Comparison of ENCODE assay signal across 22 cellular contexts in genomic region chr9:27714388-27714787, GRCh38.
DNase-seq lines count a peak whose midpoint lies in the region; FAIRE-seq and TF ChIP-seq lines count a peak whose summit lies in the region.
"Had no signal": no experiment of that assay in that cellular context is flagged by ENCODE, and none has a peak within 500 bp of the region (broad histone marks: within the 10 kb centered on the region; RNA-seq: fewer than 3 reads in every experiment).

No MANE protein-coding gene starts in this region.

- H3K4me3 ChIP-seq in choroid plexus epithelial cell (ENCODE audit: low read depth, low read length), result no peak overlapping the region
- no peak overlapping the region for H3K4me3 ChIP-seq in small intestine (ENCODE audit: low read depth in 1 of 2, low read length in 2 of 2)
- H3K4me3 ChIP-seq: GM23248, vagina had no signal

- H3K36me3 ChIP-seq in small intestine (ENCODE audit: control insufficient read depth in 2 of 2, insufficient read depth in 2 of 2, low read length in 2 of 2), result no peaks in the 10 kb centered on the region
- H3K36me3 ChIP-seq: vagina had no signal

- no peaks in the 10 kb centered on the region for H3K4me1 ChIP-seq in small intestine (ENCODE audit: control insufficient read depth in 2 of 2, insufficient read depth in 1 of 2, low read depth in 1 of 2, low read length in 1 of 2)
- H3K4me1 ChIP-seq: vagina had no signal

- TF ChIP-seq CTCF in choroid plexus epithelial cell (conservative IDR thresholded peaks at IDR 0.05; ENCODE audit: low read depth, low read length), result peak; percentile 44

- no peak overlapping the region for H3K27ac ChIP-seq in small intestine (ENCODE audit: low read depth in 1 of 2, low read length in 1 of 2)
- H3K27ac ChIP-seq: GM23248, vagina had no signal

- DNase-seq in SHP77 (lab: John Stamatoyannopoulos, UW) (peak; percentile 4 to 10), SHP77 treated with DMSO at 0.1 percent for 48 hours (lab: John Stamatoyannopoulos, UW) (no peak), NCI-H526 treated with DMSO at 0.1 percent for 48 hours (lab: John Stamatoyannopoulos, UW) (peak; percentile 14), choroid plexus epithelial cell (ENCODE audit: low read depth) (peak; percentile 19), small intestine (peak; percentile 8), 8988T (no peak), T-helper 2 cell (no peak), NCI-H748 treated with DMSO at 0.1 percent for 48 hours (lab: John Stamatoyannopoulos, UW) (no peak)
- DNase-seq: activated CD8-positive, alpha-beta memory T cell treated with anti-CD3 and anti-CD28 coated beads, Interleukin-2, amount 10 ng/mL, durations not matched to agents 7 days and 5 days; activated effector memory CD4-positive, alpha-beta T cell treated with anti-CD3 and anti-CD28 coated beads, Interleukin-2, amount 50 U/mL, for 16 hours; amygdala; cortex of kidney; erythroblast; GF-D8; GM23248; Kasumi-1; mesenchymal stem cell; NCI-H1436; retina; T-helper 17 cell had no signal

- FAIRE-seq in small intestine (lab: Jason Lieb, UNC), result no peak
- FAIRE-seq: GM12892 had no signal

- WGBS in small intestine, 3 donors, result 23 to 61% (median 25%) methylated on average over 1 of the region's 1 CpG

- H3K27me3 ChIP-seq in small intestine (ENCODE audit: control insufficient read depth in 2 of 2, insufficient read depth in 2 of 2, low read length in 2 of 2), result no peaks in the 10 kb centered on the region
- H3K27me3 ChIP-seq: vagina had no signal

- H3K9me3 ChIP-seq in small intestine (ENCODE audit: control insufficient read depth, low read depth), result no peaks in the 10 kb centered on the region
- H3K9me3 ChIP-seq: vagina had no signal

Comparison
In these comparisons a context has a peak if more than half of its experiments do, and no peak if none do; other contexts are left out.
1. DNase-seq: peak in SHP77 (2 of 2), NCI-H526 treated with DMSO at 0.1 percent for 48 hours (single experiment), choroid plexus epithelial cell (single experiment) and small intestine (single experiment); none in SHP77 treated with DMSO at 0.1 percent for 48 hours (single experiment), 8988T (single experiment), T-helper 2 cell (0 of 5) and NCI-H748 treated with DMSO at 0.1 percent for 48 hours (single experiment).